ENCODE assay signal across 1 cellular context in genomic region chr7:47636111-47636692, GRCh38.
TF ChIP-seq lines count a peak whose summit lies in the region.

No MANE protein-coding gene starts in this region.

TF ChIP-seq in H1, 55 proteins besides CTCF, POLR2A, EP300 and RAD21:
- no peak for TF ChIP-seq ATF2 (IDR thresholded peaks at IDR 0.05; ENCODE audit: low read length)
- no peak for TF ChIP-seq SP1 (IDR thresholded peaks at IDR 0.05; ENCODE audit: low read depth, low read length)
- TF ChIP-seq KDM1A (IDR thresholded peaks at IDR 0.05; ENCODE audit: borderline replicate concordance, low read length), result no peak
- TF ChIP-seq SRF (IDR thresholded peaks at IDR 0.05; ENCODE audit: low read depth, low read length), result no peak
- TF ChIP-seq JUN (IDR thresholded peaks at IDR 0.05; ENCODE audit: low read depth, low read length), result no peak
